Comparison of ENCODE assay signal across 1 cellular context in genomic region chr7:149714081-149714909, GRCh38.
A peak's percentile ranks its signal among the peaks of the same experiment; 100 is the strongest.
TF ChIP-seq lines count a peak whose summit lies in the region.

No MANE protein-coding gene starts in this region.

TF ChIP-seq in K562, 482 proteins besides CTCF, POLR2A, EP300 and RAD21 (continued from another document and continues in another):
- TF ChIP-seq, protein P1, sequence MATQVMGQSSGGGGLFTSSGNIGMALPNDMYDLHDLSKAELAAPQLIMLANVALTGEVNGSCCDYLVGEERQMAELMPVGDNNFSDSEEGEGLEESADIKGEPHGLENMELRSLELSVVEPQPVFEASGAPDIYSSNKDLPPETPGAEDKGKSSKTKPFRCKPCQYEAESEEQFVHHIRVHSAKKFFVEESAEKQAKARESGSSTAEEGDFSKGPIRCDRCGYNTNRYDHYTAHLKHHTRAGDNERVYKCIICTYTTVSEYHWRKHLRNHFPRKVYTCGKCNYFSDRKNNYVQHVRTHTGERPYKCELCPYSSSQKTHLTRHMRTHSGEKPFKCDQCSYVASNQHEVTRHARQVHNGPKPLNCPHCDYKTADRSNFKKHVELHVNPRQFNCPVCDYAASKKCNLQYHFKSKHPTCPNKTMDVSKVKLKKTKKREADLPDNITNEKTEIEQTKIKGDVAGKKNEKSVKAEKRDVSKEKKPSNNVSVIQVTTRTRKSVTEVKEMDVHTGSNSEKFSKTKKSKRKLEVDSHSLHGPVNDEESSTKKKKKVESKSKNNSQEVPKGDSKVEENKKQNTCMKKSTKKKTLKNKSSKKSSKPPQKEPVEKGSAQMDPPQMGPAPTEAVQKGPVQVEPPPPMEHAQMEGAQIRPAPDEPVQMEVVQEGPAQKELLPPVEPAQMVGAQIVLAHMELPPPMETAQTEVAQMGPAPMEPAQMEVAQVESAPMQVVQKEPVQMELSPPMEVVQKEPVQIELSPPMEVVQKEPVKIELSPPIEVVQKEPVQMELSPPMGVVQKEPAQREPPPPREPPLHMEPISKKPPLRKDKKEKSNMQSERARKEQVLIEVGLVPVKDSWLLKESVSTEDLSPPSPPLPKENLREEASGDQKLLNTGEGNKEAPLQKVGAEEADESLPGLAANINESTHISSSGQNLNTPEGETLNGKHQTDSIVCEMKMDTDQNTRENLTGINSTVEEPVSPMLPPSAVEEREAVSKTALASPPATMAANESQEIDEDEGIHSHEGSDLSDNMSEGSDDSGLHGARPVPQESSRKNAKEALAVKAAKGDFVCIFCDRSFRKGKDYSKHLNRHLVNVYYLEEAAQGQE (CRISPR knock-in tag; IDR thresholded peaks at IDR 0.05; ENCODE audit: low read depth), result no peak
- TF ChIP-seq ASH1L (IDR thresholded peaks at IDR 0.05; ENCODE audit: borderline replicate concordance, low read depth, partially characterized antibody) (no peak), GATAD2B (IDR thresholded peaks at IDR 0.05; ENCODE audit: borderline replicate concordance) (no peak), TAF1 (IDR thresholded peaks at IDR 0.05; ENCODE audit: control insufficient read depth, extremely low read depth, insufficient read depth, low read length, severe bottlenecking) (peak; percentile 29), CBFA2T2 (conservative IDR thresholded peaks at IDR 0.05) (no peak), BRF1 (IDR thresholded peaks at IDR 0.05; ENCODE audit: borderline replicate concordance, extremely low read depth, insufficient read length) (no peak), ZNF274 (IDR thresholded peaks at IDR 0.05; ENCODE audit: borderline replicate concordance, low read depth, low read length) (no peak), ZNF280B (CRISPR knock-in tag; IDR thresholded peaks at IDR 0.05) (no peak), ZNF324 (CRISPR knock-in tag; IDR thresholded peaks at IDR 0.05) (no peak), ADNP (tag; IDR thresholded peaks at IDR 0.05) (no peak), U2AF2 (optimal IDR thresholded peaks at IDR 0.05; ENCODE audit: low read depth, low read length) (no peak), NR2C1 (IDR thresholded peaks at IDR 0.05) (no peak), NR2C1 (tag; IDR thresholded peaks at IDR 0.05) (no peak), ZNF347 (CRISPR knock-in tag; IDR thresholded peaks at IDR 0.05; ENCODE audit: low read depth) (no peak), FUS (optimal IDR thresholded peaks at IDR 0.05; ENCODE audit: low read depth, low read length) (no peak), ZBED1 (IDR thresholded peaks at IDR 0.05) (no peak), RNF219 (CRISPR knock-in tag; IDR thresholded peaks at IDR 0.05) (no peak), HNRNPUL1 (IDR thresholded peaks at IDR 0.05; ENCODE audit: low read length) (no peak), ZNF408 (CRISPR knock-in tag; IDR thresholded peaks at IDR 0.05; ENCODE audit: low read depth) (no peak), SRSF9 (IDR thresholded peaks at IDR 0.05; ENCODE audit: borderline replicate concordance, low read depth, low read length) (no peak), TAF15 (IDR thresholded peaks at IDR 0.05; ENCODE audit: low read depth, low read length) (no peak), SP2 (IDR thresholded peaks at IDR 0.05; ENCODE audit: extremely low read depth, low read depth, low read length, poor library complexity, severe bottlenecking) (no peak), ZNF551 (CRISPR knock-in tag; IDR thresholded peaks at IDR 0.05) (no peak), MCM2 (IDR thresholded peaks at IDR 0.05; ENCODE audit: low read depth) (no peak), ELF1 (tag; IDR thresholded peaks at IDR 0.05) (peak; percentile 80; the same call in 1 of the 2 replicates), CBFA2T3 (IDR thresholded peaks at IDR 0.05) (peak; percentile 20; the same call in 1 of the 2 replicates), ARID2 (IDR thresholded peaks at IDR 0.05) (no peak), CBX5 (IDR thresholded peaks at IDR 0.05; ENCODE audit: borderline replicate concordance, low read depth) (no peak), RBBP5 (IDR thresholded peaks at IDR 0.05; ENCODE audit: borderline replicate concordance, insufficient read depth, low read length, poor library complexity, severe bottlenecking) (no peak), TRIM25 (IDR thresholded peaks at IDR 0.05; ENCODE audit: borderline replicate concordance) (no peak), SREBF1 (IDR thresholded peaks at IDR 0.05; ENCODE audit: borderline replicate concordance, low read depth, low read length) (no peak), KDM4B (IDR thresholded peaks at IDR 0.05; ENCODE audit: borderline replicate concordance in 2 of 2, low read depth in 1 of 2) (0 out of 4 replicates have a peak, but pooled peaks of 1 of the 2 experiments have one; percentile 7), RFX7 (CRISPR knock-in tag; IDR thresholded peaks at IDR 0.05) (no peak), PTTG1 (tag; IDR thresholded peaks at IDR 0.05; ENCODE audit: low read depth) (no peak), ZBTB7A (IDR thresholded peaks at IDR 0.05; ENCODE audit: borderline replicate concordance, control insufficient read depth, low read depth, low read length) (no peak), ZNF586 (CRISPR knock-in tag; conservative IDR thresholded peaks at IDR 0.05) (no peak), THRB (CRISPR knock-in tag; conservative IDR thresholded peaks at IDR 0.05) (no peak), ZNF41 (CRISPR knock-in tag; conservative IDR thresholded peaks at IDR 0.05) (no peak), BRD9 (IDR thresholded peaks at IDR 0.05; ENCODE audit: low read depth, partially characterized antibody) (no peak), TBL1XR1 (IDR thresholded peaks at IDR 0.05; ENCODE audit: low read length in 2 of 2) (no peak), BRD4 (IDR thresholded peaks at IDR 0.05) (no peak), IRF9 (tag; IDR thresholded peaks at IDR 0.05) (no peak), EWSR1 (IDR thresholded peaks at IDR 0.05; ENCODE audit: borderline replicate concordance, low read depth, partially characterized antibody) (no peak), CREB1 (IDR thresholded peaks at IDR 0.05) (no peak), CREB1 (CRISPR knock-in tag; IDR thresholded peaks at IDR 0.05) (no peak)
- TF ChIP-seq, protein P2, sequence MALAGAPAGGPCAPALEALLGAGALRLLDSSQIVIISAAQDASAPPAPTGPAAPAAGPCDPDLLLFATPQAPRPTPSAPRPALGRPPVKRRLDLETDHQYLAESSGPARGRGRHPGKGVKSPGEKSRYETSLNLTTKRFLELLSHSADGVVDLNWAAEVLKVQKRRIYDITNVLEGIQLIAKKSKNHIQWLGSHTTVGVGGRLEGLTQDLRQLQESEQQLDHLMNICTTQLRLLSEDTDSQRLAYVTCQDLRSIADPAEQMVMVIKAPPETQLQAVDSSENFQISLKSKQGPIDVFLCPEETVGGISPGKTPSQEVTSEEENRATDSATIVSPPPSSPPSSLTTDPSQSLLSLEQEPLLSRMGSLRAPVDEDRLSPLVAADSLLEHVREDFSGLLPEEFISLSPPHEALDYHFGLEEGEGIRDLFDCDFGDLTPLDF (CRISPR knock-in tag; IDR thresholded peaks at IDR 0.05), result no peak
- TF ChIP-seq, protein P3, sequence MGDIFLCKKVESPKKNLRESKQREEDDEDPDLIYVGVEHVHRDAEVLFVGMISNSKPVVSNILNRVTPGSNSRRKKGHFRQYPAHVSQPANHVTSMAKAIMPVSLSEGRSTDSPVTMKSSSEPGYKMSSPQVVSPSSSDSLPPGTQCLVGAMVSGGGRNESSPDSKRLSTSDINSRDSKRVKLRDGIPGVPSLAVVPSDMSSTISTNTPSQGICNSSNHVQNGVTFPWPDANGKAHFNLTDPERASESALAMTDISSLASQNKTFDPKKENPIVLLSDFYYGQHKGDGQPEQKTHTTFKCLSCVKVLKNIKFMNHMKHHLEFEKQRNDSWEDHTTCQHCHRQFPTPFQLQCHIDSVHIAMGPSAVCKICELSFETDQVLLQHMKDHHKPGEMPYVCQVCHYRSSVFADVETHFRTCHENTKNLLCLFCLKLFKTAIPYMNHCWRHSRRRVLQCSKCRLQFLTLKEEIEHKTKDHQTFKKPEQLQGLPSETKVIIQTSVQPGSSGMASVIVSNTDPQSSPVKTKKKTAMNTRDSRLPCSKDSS (IDR thresholded peaks at IDR 0.05; ENCODE audit: low read depth, partially characterized antibody), result no peak
- TF ChIP-seq, protein P4, sequence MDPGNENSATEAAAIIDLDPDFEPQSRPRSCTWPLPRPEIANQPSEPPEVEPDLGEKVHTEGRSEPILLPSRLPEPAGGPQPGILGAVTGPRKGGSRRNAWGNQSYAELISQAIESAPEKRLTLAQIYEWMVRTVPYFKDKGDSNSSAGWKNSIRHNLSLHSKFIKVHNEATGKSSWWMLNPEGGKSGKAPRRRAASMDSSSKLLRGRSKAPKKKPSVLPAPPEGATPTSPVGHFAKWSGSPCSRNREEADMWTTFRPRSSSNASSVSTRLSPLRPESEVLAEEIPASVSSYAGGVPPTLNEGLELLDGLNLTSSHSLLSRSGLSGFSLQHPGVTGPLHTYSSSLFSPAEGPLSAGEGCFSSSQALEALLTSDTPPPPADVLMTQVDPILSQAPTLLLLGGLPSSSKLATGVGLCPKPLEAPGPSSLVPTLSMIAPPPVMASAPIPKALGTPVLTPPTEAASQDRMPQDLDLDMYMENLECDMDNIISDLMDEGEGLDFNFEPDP (CRISPR knock-in tag; IDR thresholded peaks at IDR 0.05), result no peak
- TF ChIP-seq, protein P5, sequence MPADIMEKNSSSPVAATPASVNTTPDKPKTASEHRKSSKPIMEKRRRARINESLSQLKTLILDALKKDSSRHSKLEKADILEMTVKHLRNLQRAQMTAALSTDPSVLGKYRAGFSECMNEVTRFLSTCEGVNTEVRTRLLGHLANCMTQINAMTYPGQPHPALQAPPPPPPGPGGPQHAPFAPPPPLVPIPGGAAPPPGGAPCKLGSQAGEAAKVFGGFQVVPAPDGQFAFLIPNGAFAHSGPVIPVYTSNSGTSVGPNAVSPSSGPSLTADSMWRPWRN (IDR thresholded peaks at IDR 0.05; ENCODE audit: low read depth), result no peak
